ENCODE assay signal across 8 cellular contexts in the genomic region with DNA sequence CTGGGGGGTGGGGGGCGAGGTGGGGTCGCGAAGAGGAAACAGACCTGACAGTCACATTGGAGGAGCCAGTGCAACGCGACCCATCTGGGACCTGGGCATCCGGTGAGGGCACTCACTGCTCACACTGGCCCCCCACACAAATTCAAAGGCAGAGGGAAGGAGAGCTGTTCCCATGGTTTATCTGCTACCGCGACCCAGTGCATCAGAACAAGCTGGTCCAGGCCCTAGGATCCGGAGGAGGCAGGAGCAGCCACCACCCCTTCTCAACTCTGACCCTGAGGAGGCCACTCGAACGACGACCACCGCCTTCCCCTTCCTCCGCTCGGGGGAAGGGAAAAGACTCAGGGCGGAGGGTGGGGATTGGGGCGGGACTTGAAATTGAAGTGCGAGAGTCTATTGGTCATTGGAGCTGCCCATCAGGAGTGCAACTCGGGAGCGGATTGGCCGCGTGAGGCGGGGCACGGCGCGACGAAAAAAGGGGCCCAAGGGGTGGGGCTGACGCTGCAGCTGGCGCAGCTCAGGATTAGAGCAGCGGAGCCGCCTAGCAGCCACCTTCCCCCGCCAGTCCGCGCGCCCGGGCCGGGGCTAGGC. TPM values are rescaled to one million over a fixed set of nuclear protein-coding genes. Genes with fewer than 3 reads are reported as not detected.
DNase-seq lines count a peak whose midpoint lies in the region; ATAC-seq and TF ChIP-seq lines count a peak whose summit lies in the region.

A gene (plus strand): TSS at position 526 of the 591 bp plus-strand sequence. CDS start 155 bp downstream, outside the sequence.

- H3K36me3 Mint-ChIP-seq in GM23338 (ENCODE audit: low read depth) (no peaks in the 10 kb centered on the region; the same call in 2 of the 3 replicates), glutamatergic neuron (ENCODE audit: unreplicated experiment) (peaks cover 6% of the 10 kb centered on the region)
- no peaks in the 10 kb centered on the region for H3K36me3 Mint-ChIP-seq in activated naive CD8-positive, alpha-beta T cell

- H3K4me3 Mint-ChIP-seq in GM23338 (peak within 1 kb of the TSS; percentile 82), glutamatergic neuron (ENCODE audit: unreplicated experiment) (peak within 1 kb of the TSS; percentile 93)
- H3K4me3 Mint-ChIP-seq in activated naive CD8-positive, alpha-beta T cell = peak within 1 kb of the TSS; percentile 73

- TF ChIP-seq POLR2A in upper lobe of left lung (IDR thresholded peaks at IDR 0.05) = no peak

- H3K4me3 ChIP-seq in GM23338 (peak within 1 kb of the TSS; percentile 83), parathyroid adenoma (ENCODE audit: low read depth, low read length) (peak within 1 kb of the TSS; percentile 9), upper lobe of left lung (peak within 1 kb of the TSS in 3 of 4 donors; percentile 37 to 48 (median 47))

- peaks cover 8% of the 10 kb centered on the region for H3F3A ChIP-seq in GM23338 (replicated peaks; ENCODE audit: low read depth)

- H2AFZ ChIP-seq in GM23338 = peak within 1 kb of the TSS; percentile 97
- peak within 1 kb of the TSS; percentile 97 for H2AFZ ChIP-seq in parathyroid adenoma

- H3K4me1 ChIP-seq in GM23338 (ENCODE audit: insufficient read depth) (peaks cover 22% of the 10 kb centered on the region), parathyroid adenoma (peaks cover 26% of the 10 kb centered on the region), upper lobe of left lung (peaks cover 14 to 28% (median 20%) of the 10 kb centered on the region in 4 donors)

- H3K27me3 ChIP-seq in GM23338 (ENCODE audit: insufficient read depth) (peaks cover 77% of the 10 kb centered on the region), parathyroid adenoma (ENCODE audit: control insufficient read depth, insufficient read depth, low read length) (peaks cover 9% of the 10 kb centered on the region), upper lobe of left lung (peaks cover 0 to 58% (median 35%) of the 10 kb centered on the region in 4 donors)

- TF ChIP-seq EP300 in upper lobe of left lung (IDR thresholded peaks at IDR 0.05) = no peak

- no peaks in the 10 kb centered on the region; the same call in 1 of the 2 replicates for H4K20me1 ChIP-seq in GM23338 (replicated peaks; ENCODE audit: insufficient read depth)

- H3K79me2 ChIP-seq in GM23338 (replicated peaks; ENCODE audit: insufficient read depth) (no peaks in the 10 kb centered on the region), parathyroid adenoma (peaks cover 6% of the 10 kb centered on the region)

- TF ChIP-seq CTCF in GM23338 (conservative IDR thresholded peaks at IDR 0.05; ENCODE audit: low read depth in 2 of 2) (no peak), glutamatergic neuron (IDR thresholded peaks at IDR 0.05; ENCODE audit: partially characterized antibody, unreplicated experiment) (no peak), parathyroid adenoma (IDR thresholded peaks at IDR 0.05) (no peak), upper lobe of left lung (IDR thresholded peaks at IDR 0.05) (no peak)

- H3K9ac ChIP-seq in parathyroid adenoma = peak within 1 kb of the TSS; percentile 83

- ATAC-seq in GM23338 (peak; percentile 75), upper lobe of left lung (ENCODE audit: low FRiP score in 2 of 2) (peak in 1 of 2 donors; percentile 76)

- H3K27me3 Mint-ChIP-seq in GM23338 (ENCODE audit: insufficient read depth, low read depth, poor library complexity) (peaks cover 67% of the 10 kb centered on the region), glutamatergic neuron (ENCODE audit: unreplicated experiment) (peaks cover 24% of the 10 kb centered on the region)
- peaks cover 44% of the 10 kb centered on the region for H3K27me3 Mint-ChIP-seq in activated naive CD8-positive, alpha-beta T cell

- H3K27ac Mint-ChIP-seq in GM23338 = no peak within 1 kb of the TSS
- H3K27ac Mint-ChIP-seq in activated naive CD8-positive, alpha-beta T cell = no peak within 1 kb of the TSS
- peak within 1 kb of the TSS; percentile 90 for H3K27ac Mint-ChIP-seq in glutamatergic neuron (ENCODE audit: unreplicated experiment)

- H3K9me2 ChIP-seq in GM23338 (ENCODE audit: insufficient read depth) = no peaks in the 10 kb centered on the region

- H3K9me3 ChIP-seq in parathyroid adenoma (ENCODE audit: control insufficient read depth, low read length) (no peaks in the 10 kb centered on the region), upper lobe of left lung (no peaks in the 10 kb centered on the region)

- H3K36me3 ChIP-seq in GM23338 (ENCODE audit: insufficient read depth) (no peaks in the 10 kb centered on the region), parathyroid adenoma (ENCODE audit: control insufficient read depth, insufficient read depth, low read length) (no peaks in the 10 kb centered on the region), upper lobe of left lung (no peaks in the 10 kb centered on the region)

- DNase-seq in ELR (ENCODE audit: low read depth) (peak; percentile 82), GM23338 (ENCODE audit: low spot score) (peak; percentile 97), Kasumi-1 (lab: John Stamatoyannopoulos, UW) (peak; percentile 8 to 21), RPMI7951 (ENCODE audit: low read depth) (peak; percentile 88), glutamatergic neuron (peak; percentile 96), upper lobe of left lung (peak; percentile 51 to 92)

- 0 to 1% methylated on average over 3 to 37 of the region's 37 CpGs for WGBS in upper lobe of left lung, 2 donors

- H3K4me1 Mint-ChIP-seq in GM23338 (peaks cover 28% of the 10 kb centered on the region), glutamatergic neuron (ENCODE audit: low read depth, unreplicated experiment) (peaks cover 23% of the 10 kb centered on the region)
- H3K4me1 Mint-ChIP-seq in activated naive CD8-positive, alpha-beta T cell (ENCODE audit: low read depth) = peaks cover 10% of the 10 kb centered on the region

- H3K4me2 ChIP-seq in GM23338 (peak within 1 kb of the TSS; percentile 95), parathyroid adenoma (ENCODE audit: low read length) (peak within 1 kb of the TSS; percentile 51)

- H3K9me3 Mint-ChIP-seq in GM23338 (no peaks in the 10 kb centered on the region), glutamatergic neuron (ENCODE audit: unreplicated experiment) (peaks cover 23% of the 10 kb centered on the region)
- no peaks in the 10 kb centered on the region for H3K9me3 Mint-ChIP-seq in activated naive CD8-positive, alpha-beta T cell (ENCODE audit: low read depth)

- H3K27ac ChIP-seq in GM23338 (ENCODE audit: low read depth) (no peak within 1 kb of the TSS), parathyroid adenoma (peak within 1 kb of the TSS; percentile 92), upper lobe of left lung (no peak within 1 kb of the TSS)

TF ChIP-seq in GM23338, 12 proteins besides CTCF, POLR2A, EP300 and RAD21:
- TF ChIP-seq JUNB (IDR thresholded peaks at IDR 0.05; ENCODE audit: unreplicated experiment) (no peak), CREB1 (CRISPR knock-in tag; IDR thresholded peaks at IDR 0.05; ENCODE audit: low read depth) (peak; percentile 76), POLR2AphosphoS5 (IDR thresholded peaks at IDR 0.05; ENCODE audit: low read depth) (peak; percentile 97), ZNF331 (CRISPR knock-in tag; IDR thresholded peaks at IDR 0.05; ENCODE audit: low read depth) (no peak), STAT1 (IDR thresholded peaks at IDR 0.05; ENCODE audit: unreplicated experiment) (no peak), ZNF114 (CRISPR knock-in tag; IDR thresholded peaks at IDR 0.05) (no peak), EZH2phosphoT487 (IDR thresholded peaks at IDR 0.05; ENCODE audit: unreplicated experiment) (no peak)
- TF ChIP-seq, protein P1, sequence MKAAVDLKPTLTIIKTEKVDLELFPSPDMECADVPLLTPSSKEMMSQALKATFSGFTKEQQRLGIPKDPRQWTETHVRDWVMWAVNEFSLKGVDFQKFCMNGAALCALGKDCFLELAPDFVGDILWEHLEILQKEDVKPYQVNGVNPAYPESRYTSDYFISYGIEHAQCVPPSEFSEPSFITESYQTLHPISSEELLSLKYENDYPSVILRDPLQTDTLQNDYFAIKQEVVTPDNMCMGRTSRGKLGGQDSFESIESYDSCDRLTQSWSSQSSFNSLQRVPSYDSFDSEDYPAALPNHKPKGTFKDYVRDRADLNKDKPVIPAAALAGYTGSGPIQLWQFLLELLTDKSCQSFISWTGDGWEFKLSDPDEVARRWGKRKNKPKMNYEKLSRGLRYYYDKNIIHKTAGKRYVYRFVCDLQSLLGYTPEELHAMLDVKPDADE (IDR thresholded peaks at IDR 0.05) = 0 out of 2 replicates have a peak, but pooled peaks have one; percentile 30
- TF ChIP-seq, protein P2, sequence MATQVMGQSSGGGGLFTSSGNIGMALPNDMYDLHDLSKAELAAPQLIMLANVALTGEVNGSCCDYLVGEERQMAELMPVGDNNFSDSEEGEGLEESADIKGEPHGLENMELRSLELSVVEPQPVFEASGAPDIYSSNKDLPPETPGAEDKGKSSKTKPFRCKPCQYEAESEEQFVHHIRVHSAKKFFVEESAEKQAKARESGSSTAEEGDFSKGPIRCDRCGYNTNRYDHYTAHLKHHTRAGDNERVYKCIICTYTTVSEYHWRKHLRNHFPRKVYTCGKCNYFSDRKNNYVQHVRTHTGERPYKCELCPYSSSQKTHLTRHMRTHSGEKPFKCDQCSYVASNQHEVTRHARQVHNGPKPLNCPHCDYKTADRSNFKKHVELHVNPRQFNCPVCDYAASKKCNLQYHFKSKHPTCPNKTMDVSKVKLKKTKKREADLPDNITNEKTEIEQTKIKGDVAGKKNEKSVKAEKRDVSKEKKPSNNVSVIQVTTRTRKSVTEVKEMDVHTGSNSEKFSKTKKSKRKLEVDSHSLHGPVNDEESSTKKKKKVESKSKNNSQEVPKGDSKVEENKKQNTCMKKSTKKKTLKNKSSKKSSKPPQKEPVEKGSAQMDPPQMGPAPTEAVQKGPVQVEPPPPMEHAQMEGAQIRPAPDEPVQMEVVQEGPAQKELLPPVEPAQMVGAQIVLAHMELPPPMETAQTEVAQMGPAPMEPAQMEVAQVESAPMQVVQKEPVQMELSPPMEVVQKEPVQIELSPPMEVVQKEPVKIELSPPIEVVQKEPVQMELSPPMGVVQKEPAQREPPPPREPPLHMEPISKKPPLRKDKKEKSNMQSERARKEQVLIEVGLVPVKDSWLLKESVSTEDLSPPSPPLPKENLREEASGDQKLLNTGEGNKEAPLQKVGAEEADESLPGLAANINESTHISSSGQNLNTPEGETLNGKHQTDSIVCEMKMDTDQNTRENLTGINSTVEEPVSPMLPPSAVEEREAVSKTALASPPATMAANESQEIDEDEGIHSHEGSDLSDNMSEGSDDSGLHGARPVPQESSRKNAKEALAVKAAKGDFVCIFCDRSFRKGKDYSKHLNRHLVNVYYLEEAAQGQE (IDR thresholded peaks at IDR 0.05; ENCODE audit: unreplicated experiment) = peak; percentile 7

RNA-seq across cellular contexts. Expression of the gene that starts here (rescaled TPM):
- 0.43 and 0.56 TPM in 2 replicates for total RNA-seq in GM23338 (2014; rRNA removed; shearing (Covaris generic))
- 0.19 TPM in 1 of 2 replicates, not detected in the other for polyA plus RNA-seq in GM23338 (2016; fragmentation: Nextera tagmentation; extraction: Ambion mirVana)
- 0.12 and 0.20 TPM in 2 replicates for total RNA-seq in RPMI7951 (2014; rRNA removed; shearing (Covaris generic))
- total RNA-seq in glutamatergic neuron (ENCODE audit: unreplicated experiment) (46.1 TPM), upper lobe of left lung (not detected)

Comparison
In these comparisons a context has a peak if more than half of its experiments do, and no peak if none do; other contexts are left out.
1. RNA of the gene that starts here (total RNA-seq): 46.1 TPM in glutamatergic neuron (single experiment); 0.43 to 0.56 TPM in GM23338, 0.12 to 0.20 TPM in RPMI7951 and not detected in upper lobe of left lung; every median in the first group is over 10 times any median in the second.
2. Peak in DNase-seq, ATAC-seq, H3K4me3 ChIP-seq and H3K4me2 ChIP-seq in GM23338; RNA of the gene not detected or under 1 TPM.
3. Peak in DNase-seq in RPMI7951; RNA of the gene not detected or under 1 TPM.
4. Peak in DNase-seq and H3K4me3 ChIP-seq in upper lobe of left lung; RNA of the gene not detected or under 1 TPM.
5. DNase-seq: peak in every context shown above with its lines; median percentile 97 in GM23338; 96 in glutamatergic neuron; 88 in RPMI7951; 82 in ELR; 72 in upper lobe of left lung; 14 in Kasumi-1.
6. H3K4me3 ChIP-seq: peak in every context shown above with its lines; median percentile 83 in GM23338; 47 in upper lobe of left lung; 9 in parathyroid adenoma.
7. Peak in every context shown above with its lines, with median percentiles within 50 percentile points of each other: H3K4me3 Mint-ChIP-seq.